ENCODE assay signal across 24 cellular contexts in the genomic region with DNA sequence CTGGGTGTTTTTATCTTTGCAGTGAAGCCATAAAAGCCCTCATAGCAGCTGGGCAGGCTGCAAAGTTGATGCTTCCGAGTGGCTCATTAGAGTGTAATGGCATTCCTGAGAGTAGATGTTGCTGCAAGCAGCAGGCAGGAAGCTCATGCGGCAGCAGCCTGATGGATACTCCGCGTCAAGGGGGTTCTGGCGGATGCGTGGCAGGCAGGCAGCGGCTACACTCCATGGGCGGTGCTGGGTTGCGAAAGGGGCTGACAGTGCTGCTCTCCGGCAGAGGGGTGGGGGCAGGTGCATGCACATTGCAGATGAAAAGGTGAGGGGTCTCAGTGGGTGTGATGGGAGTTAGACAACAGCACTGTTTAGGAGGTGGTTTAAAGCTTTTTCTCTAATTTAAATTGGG.
"Had no signal": no experiment of that assay in that cellular context is flagged by ENCODE, and none has a peak within 500 bp of the region (broad histone marks: within the 10 kb centered on the region; RNA-seq: fewer than 3 reads in every experiment).

No MANE protein-coding gene starts in this region.

- H3K9me3 ChIP-seq: adrenal gland had no signal

- H3K9me3 Mint-ChIP-seq: activated CD8-positive, alpha-beta T cell treated with anti-CD3 and anti-CD28 coated beads for 36 hours; activated naive CD8-positive, alpha-beta T cell treated with anti-CD3 and anti-CD28 coated beads, Interleukin-2, amount 10 ng/mL, durations not matched to agents 7 days and 5 days; T-helper 1 cell treated with Interleukin-12 subunit alpha and Interleukin-12 subunit beta and Interleukin-4 antibody, amounts not matched to agents 30 μg/mL and 1 μg/mL, for 36 hours had no signal

- H3K4me3 Mint-ChIP-seq: activated CD8-positive, alpha-beta T cell treated with anti-CD3 and anti-CD28 coated beads for 36 hours; activated naive CD8-positive, alpha-beta T cell treated with anti-CD3 and anti-CD28 coated beads, Interleukin-2, amount 10 ng/mL, durations not matched to agents 7 days and 5 days; T-helper 1 cell treated with Interleukin-12 subunit alpha and Interleukin-12 subunit beta and Interleukin-4 antibody, amounts not matched to agents 30 μg/mL and 1 μg/mL, for 36 hours had no signal

- H3K27ac ChIP-seq: adrenal gland, RWPE1, SJSA1 had no signal

- H3K4me1 Mint-ChIP-seq: activated naive CD8-positive, alpha-beta T cell treated with anti-CD3 and anti-CD28 coated beads, Interleukin-2, amount 10 ng/mL, durations not matched to agents 7 days and 5 days had no signal

- H3K27ac Mint-ChIP-seq: activated CD8-positive, alpha-beta T cell treated with anti-CD3 and anti-CD28 coated beads for 36 hours; activated naive CD8-positive, alpha-beta T cell treated with anti-CD3 and anti-CD28 coated beads, Interleukin-2, amount 10 ng/mL, durations not matched to agents 7 days and 5 days; T-helper 1 cell treated with Interleukin-12 subunit alpha and Interleukin-12 subunit beta and Interleukin-4 antibody, amounts not matched to agents 30 μg/mL and 1 μg/mL, for 36 hours had no signal

- ATAC-seq: activated CD4-positive, CD25-positive, alpha-beta regulatory T cell treated with anti-CD3 and anti-CD28 coated beads, Interleukin-2, amount 50 U/mL, for 24 hours; activated CD8-positive, alpha-beta T cell treated with anti-CD3 and anti-CD28 coated beads for 36 hours; Panc1 had no signal

- DNase-seq: activated CD4-positive, alpha-beta T cell treated with anti-CD3 and anti-CD28 coated beads for 4 hours; activated CD8-positive, alpha-beta memory T cell treated with anti-CD3 and anti-CD28 coated beads, Interleukin-2, amount 50 U/mL, for 48 hours; activated CD8-positive, alpha-beta T cell treated with anti-CD3 and anti-CD28 coated beads for 36 hours; activated naive CD4-positive, alpha-beta T cell treated with anti-CD3 and anti-CD28 coated beads, Interleukin-2, amount 50 U/mL, for 16 hours; activated naive CD8-positive, alpha-beta T cell treated with anti-CD3 and anti-CD28 coated beads, Interleukin-2, amount 10 ng/mL, durations not matched to agents 7 days and 5 days; activated T-cell treated with anti-CD3 and anti-CD28 coated beads, Interleukin-2, amount 50 U/mL, for 1 hour; adrenal gland; anterior cingulate cortex; KG1; NCI-H1048; NCI-H1417; NCI-H1930; NCI-H345; NCI-H510A; NCI-H526 treated with DMSO at 0.1 percent for 48 hours; NCI-H82; NK-92 treated with Interleukin-12 subunit alpha and Interleukin-12 subunit beta, amount 100 ng/mL, for 24 hours; OCI-M1; SHP77 had no signal

- H3K36me3 ChIP-seq: adrenal gland, SJSA1 had no signal

- H3K36me3 Mint-ChIP-seq: activated naive CD8-positive, alpha-beta T cell treated with anti-CD3 and anti-CD28 coated beads, Interleukin-2, amount 10 ng/mL, durations not matched to agents 7 days and 5 days had no signal

- H3K27me3 ChIP-seq: adrenal gland, SJSA1 had no signal

- H3K4me3 ChIP-seq: adrenal gland, SJSA1 had no signal

- H3K4me1 ChIP-seq: adrenal gland, SJSA1 had no signal
